23 cellular contexts compared by ENCODE assay signal in genomic region chr11:80281194-80281593, GRCh38.
"Had no signal": no experiment of that assay in that cellular context is flagged by ENCODE, and none has a peak within 500 bp of the region (broad histone marks: within the 10 kb centered on the region; RNA-seq: fewer than 3 reads in every experiment).

No MANE protein-coding gene starts in this region.

- DNase-seq: activated CD4-positive, alpha-beta T cell treated with anti-CD3 and anti-CD28 coated beads for 4 hours; activated CD4-positive, alpha-beta T cell treated with anti-CD3 and anti-CD28 coated beads, Interleukin-2, amount 50 U/mL, for 48 hours; activated CD4-positive, CD25-positive, alpha-beta regulatory T cell; activated CD8-positive, alpha-beta memory T cell treated with anti-CD3 and anti-CD28 coated beads for 24 hours; activated gamma-delta T cell; activated naive CD4-positive, alpha-beta T cell treated with anti-CD3 and anti-CD28 coated beads, Interleukin-2, amount 10 ng/mL, durations not matched to agents 7 days and 5 days; activated naive CD8-positive, alpha-beta T cell treated with anti-CD3 and anti-CD28 coated beads, Interleukin-2, amount 10 ng/mL, durations not matched to agents 7 days and 5 days; central memory CD4-positive, alpha-beta T cell; glutamatergic neuron; islet precursor cell; mammary epithelial cell; sigmoid colon; stimulated activated CD4-positive, alpha-beta T cell treated with anti-CD3 and anti-CD28 coated beads, Interleukin-1b, Interleukin-23, amount 100 ng/mL, for 48 hours; stimulated activated CD4-positive, alpha-beta T cell treated with anti-CD3 and anti-CD28 coated beads, Interleukin-4, amount 100 ng/mL, for 4 hours; stimulated activated CD8-positive, alpha-beta memory T cell treated with anti-CD3 and anti-CD28 coated beads, Interleukin-4, amount 100 ng/mL, for 48 hours; stimulated activated naive CD8-positive, alpha-beta T cell treated with anti-CD3 and anti-CD28 coated beads, Interleukin-15, amount 100 ng/mL, for 72 hours; T-helper 17 cell; T1000 had no signal

- H3K4me2 ChIP-seq: smooth muscle cell had no signal

- H3K36me3 ChIP-seq: gastrocnemius medialis, neutrophil, sigmoid colon had no signal

- H3K27ac ChIP-seq: gastrocnemius medialis, neutrophil, psoas muscle, sigmoid colon had no signal

- H3K4me1 ChIP-seq: gastrocnemius medialis, psoas muscle, sigmoid colon had no signal

- ATAC-seq: gastrocnemius medialis; stimulated activated memory B cell treated with anti-CD40 and anti-IgM and Interleukin-4, amounts not matched to agents 10 μg/mL and 1 μg/mL and 100 μg/mL, for 72 hours; stimulated activated naive CD8-positive, alpha-beta T cell treated with anti-CD3 and anti-CD28 coated beads, Interleukin-15, amount 100 ng/mL, for 72 hours; T-helper 17 cell had no signal

- H3K4me3 ChIP-seq: gastrocnemius medialis, psoas muscle, sigmoid colon, smooth muscle cell had no signal

- H3K9me3 ChIP-seq: gastrocnemius medialis, neutrophil, psoas muscle, sigmoid colon had no signal

- H3K27me3 ChIP-seq: gastrocnemius medialis, neutrophil, sigmoid colon had no signal
